ENCODE assay signal across 1 cellular context in genomic region chr9:79610019-79610760, GRCh38.
TF ChIP-seq lines count a peak whose summit lies in the region.

No MANE protein-coding gene starts in this region.

TF ChIP-seq in GM23338, 12 proteins besides CTCF, POLR2A, EP300 and RAD21 (continued from another document):
- TF ChIP-seq ZNF462 (CRISPR knock-in tag; IDR thresholded peaks at IDR 0.05) (no peak), POLR2AphosphoS5 (IDR thresholded peaks at IDR 0.05; ENCODE audit: low read depth) (no peak), ZNF331 (CRISPR knock-in tag; IDR thresholded peaks at IDR 0.05; ENCODE audit: low read depth) (no peak), EZH2 (IDR thresholded peaks at IDR 0.05; ENCODE audit: low read depth, unreplicated experiment) (no peak), CREB1 (CRISPR knock-in tag; IDR thresholded peaks at IDR 0.05; ENCODE audit: low read depth) (no peak), EZH2phosphoT487 (IDR thresholded peaks at IDR 0.05; ENCODE audit: unreplicated experiment) (no peak), ZNF114 (CRISPR knock-in tag; IDR thresholded peaks at IDR 0.05) (no peak), STAT1 (IDR thresholded peaks at IDR 0.05; ENCODE audit: unreplicated experiment) (no peak)
- TF ChIP-seq, protein P1, sequence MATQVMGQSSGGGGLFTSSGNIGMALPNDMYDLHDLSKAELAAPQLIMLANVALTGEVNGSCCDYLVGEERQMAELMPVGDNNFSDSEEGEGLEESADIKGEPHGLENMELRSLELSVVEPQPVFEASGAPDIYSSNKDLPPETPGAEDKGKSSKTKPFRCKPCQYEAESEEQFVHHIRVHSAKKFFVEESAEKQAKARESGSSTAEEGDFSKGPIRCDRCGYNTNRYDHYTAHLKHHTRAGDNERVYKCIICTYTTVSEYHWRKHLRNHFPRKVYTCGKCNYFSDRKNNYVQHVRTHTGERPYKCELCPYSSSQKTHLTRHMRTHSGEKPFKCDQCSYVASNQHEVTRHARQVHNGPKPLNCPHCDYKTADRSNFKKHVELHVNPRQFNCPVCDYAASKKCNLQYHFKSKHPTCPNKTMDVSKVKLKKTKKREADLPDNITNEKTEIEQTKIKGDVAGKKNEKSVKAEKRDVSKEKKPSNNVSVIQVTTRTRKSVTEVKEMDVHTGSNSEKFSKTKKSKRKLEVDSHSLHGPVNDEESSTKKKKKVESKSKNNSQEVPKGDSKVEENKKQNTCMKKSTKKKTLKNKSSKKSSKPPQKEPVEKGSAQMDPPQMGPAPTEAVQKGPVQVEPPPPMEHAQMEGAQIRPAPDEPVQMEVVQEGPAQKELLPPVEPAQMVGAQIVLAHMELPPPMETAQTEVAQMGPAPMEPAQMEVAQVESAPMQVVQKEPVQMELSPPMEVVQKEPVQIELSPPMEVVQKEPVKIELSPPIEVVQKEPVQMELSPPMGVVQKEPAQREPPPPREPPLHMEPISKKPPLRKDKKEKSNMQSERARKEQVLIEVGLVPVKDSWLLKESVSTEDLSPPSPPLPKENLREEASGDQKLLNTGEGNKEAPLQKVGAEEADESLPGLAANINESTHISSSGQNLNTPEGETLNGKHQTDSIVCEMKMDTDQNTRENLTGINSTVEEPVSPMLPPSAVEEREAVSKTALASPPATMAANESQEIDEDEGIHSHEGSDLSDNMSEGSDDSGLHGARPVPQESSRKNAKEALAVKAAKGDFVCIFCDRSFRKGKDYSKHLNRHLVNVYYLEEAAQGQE (IDR thresholded peaks at IDR 0.05; ENCODE audit: unreplicated experiment): no peak
